8 cellular contexts compared by ENCODE assay signal in the genomic region with DNA sequence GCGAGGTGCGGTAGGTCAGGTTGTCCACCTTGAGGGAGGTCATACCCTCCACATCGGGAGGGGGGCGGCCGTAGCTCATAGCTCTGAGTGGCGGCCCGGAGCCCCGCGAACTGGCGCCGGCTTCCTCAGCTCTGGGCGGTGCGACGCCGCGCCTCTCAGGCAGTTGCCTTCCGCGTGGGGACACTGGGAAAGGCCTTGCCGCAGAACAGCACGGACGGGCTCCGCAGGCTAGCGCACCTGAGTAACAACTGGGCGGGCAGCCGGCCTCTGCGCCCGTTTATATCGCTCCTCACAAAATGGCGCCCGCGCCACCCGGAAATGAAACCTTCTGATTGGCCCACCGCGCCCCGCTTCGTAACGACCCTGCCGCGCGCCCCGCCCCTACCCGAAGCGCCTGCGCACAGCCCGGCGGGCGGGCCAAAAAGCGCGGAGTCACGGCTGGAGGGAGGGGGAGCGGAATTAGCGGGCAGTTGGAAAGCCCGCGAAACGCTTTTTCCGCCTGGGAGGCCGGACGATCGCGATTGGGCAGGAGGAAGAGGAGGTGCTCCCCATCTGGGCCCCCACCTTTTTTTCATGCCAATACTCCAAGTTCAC. TPM values are rescaled to one million over a fixed set of nuclear protein-coding genes. Genes with fewer than 3 reads are reported as not detected.
DNase-seq lines count a peak whose midpoint lies in the region; ATAC-seq and TF ChIP-seq lines count a peak whose summit lies in the region.

Gene SRSF2 (minus strand): TSS at position 250 of the 594 bp plus-strand sequence. CDS start 171 bp downstream, at position 79.

- TF ChIP-seq EP300 in ovary (IDR thresholded peaks at IDR 0.05), result peak; percentile 67

- WGBS in ovary, 3 donors, result 0 to 1% (median 0%) methylated on average over 56 to 60 of the region's 60 CpGs
- 0 to 2% methylated on average over 19 to 21 of the region's 60 CpGs for WGBS in thyroid gland, 2 donors

- intact Hi-C loops in head of caudate nucleus (cut with DNase I), result loop anchor here (1.0 kb wide), 1 partner anchor 11 kb away; the partner anchor contains the start of genes JMJD6 and METTL23
- intact Hi-C loops in ovary (cut with DNase I), result no loop called here
- intact Hi-C loops in thyroid gland (cut with DNase I), result no loop called here

- POLR2A ChIA-PET in activated naive CD8-positive, alpha-beta T cell treated with anti-CD3 and anti-CD28 coated beads, Interleukin-2, amount 10 ng/mL, durations not matched to agents 7 days and 5 days (lab: Charles Lee), result interaction anchor here (0.5 to 5.2 kb wide), 17 partner anchors 11 to 1579 kb away, joined by 3 to 100 read pairs (median 5); partner anchors contain the start of genes JMJD6, METTL23 and SEC14L1

- H3K4me3 ChIP-seq in SU-DHL-6 (ENCODE audit: insufficient read depth, low read length, poor library complexity, severe bottlenecking), result peak within 1 kb of the TSS; percentile 99
- H3K4me3 ChIP-seq in ovary, result peak within 1 kb of the TSS; percentile 87
- H3K4me3 ChIP-seq in thyroid gland (replicated peaks in 1 of 3), result peak within 1 kb of the TSS; percentile 83 to 98 (median 94)

- H3K9ac ChIP-seq in SU-DHL-6 (ENCODE audit: low read length), result peak within 1 kb of the TSS; percentile 100

- H3K9me2 ChIP-seq in SU-DHL-6 (replicated peaks; ENCODE audit: insufficient read depth, low read length), result no peaks in the 10 kb centered on the region

- DNase-seq in NCI-H128 (lab: John Stamatoyannopoulos, UW; ENCODE audit: unreplicated experiment) (peak; percentile 90), head of caudate nucleus (peak; percentile 96 to 99 (median 98)), ovary (peak; percentile 98 to 99 (median 99)), thyroid gland (peak; percentile 98)
- peak; percentile 100 for DNase-seq in activated naive CD8-positive, alpha-beta T cell treated with anti-CD3 and anti-CD28 coated beads, Interleukin-2, amount 10 ng/mL, durations not matched to agents 7 days and 5 days

- ATAC-seq in HG02678 (IDR thresholded peaks at IDR 0.05; ENCODE audit: unreplicated experiment), result peak; percentile 67
- peak; percentile 74 for ATAC-seq in activated naive CD8-positive, alpha-beta T cell treated with anti-CD3 and anti-CD28 coated beads, Interleukin-2, amount 10 ng/mL, durations not matched to agents 7 days and 5 days (ENCODE audit: low read depth)

- peaks cover 66% of the 10 kb centered on the region for H3K79me2 ChIP-seq in SU-DHL-6 (ENCODE audit: insufficient read depth, low read length)

- no peaks in the 10 kb centered on the region for H3K27me3 Mint-ChIP-seq in activated naive CD8-positive, alpha-beta T cell treated with anti-CD3 and anti-CD28 coated beads, Interleukin-2, amount 10 ng/mL, durations not matched to agents 7 days and 5 days

- H3K4me1 ChIP-seq in ovary (ENCODE audit: insufficient read depth) (no peaks in the 10 kb centered on the region), thyroid gland (peaks cover 34 to 42% of the 10 kb centered on the region in 2 donors)

- H3K27me3 ChIP-seq in SU-DHL-6 (ENCODE audit: low read length), result no peaks in the 10 kb centered on the region
- H3K27me3 ChIP-seq in ovary, result no peaks in the 10 kb centered on the region
- H3K27me3 ChIP-seq in thyroid gland, result no peaks in the 10 kb centered on the region

- TF ChIP-seq POLR2A in GM10847 (IDR thresholded peaks at IDR 0.05; ENCODE audit: extremely low read depth, insufficient read length) (peak; percentile 100), ovary (IDR thresholded peaks at IDR 0.05) (peak; percentile 99), thyroid gland (IDR thresholded peaks at IDR 0.05) (peak; percentile 100)

- H3K9me3 Mint-ChIP-seq in activated naive CD8-positive, alpha-beta T cell treated with anti-CD3 and anti-CD28 coated beads, Interleukin-2, amount 10 ng/mL, durations not matched to agents 7 days and 5 days, result no peaks in the 10 kb centered on the region

- H2AFZ ChIP-seq in SU-DHL-6 (ENCODE audit: low read depth, low read length, severe bottlenecking), result peak within 1 kb of the TSS; percentile 77

- peak within 1 kb of the TSS; percentile 99 for H3K4me3 Mint-ChIP-seq in activated naive CD8-positive, alpha-beta T cell treated with anti-CD3 and anti-CD28 coated beads, Interleukin-2, amount 10 ng/mL, durations not matched to agents 7 days and 5 days

- peaks cover 19% of the 10 kb centered on the region for H4K20me1 ChIP-seq in SU-DHL-6 (ENCODE audit: low read depth, low read length)

- H3K27ac Mint-ChIP-seq in activated naive CD8-positive, alpha-beta T cell treated with anti-CD3 and anti-CD28 coated beads, Interleukin-2, amount 10 ng/mL, durations not matched to agents 7 days and 5 days, result peak within 1 kb of the TSS; percentile 99

- H3K9me3 ChIP-seq in SU-DHL-6 (ENCODE audit: insufficient read depth, low read length) (no peaks in the 10 kb centered on the region), ovary (no peaks in the 10 kb centered on the region), thyroid gland (no peaks in the 10 kb centered on the region)

- H3K36me3 ChIP-seq in SU-DHL-6 (ENCODE audit: low read length) (peaks cover 48% of the 10 kb centered on the region), ovary (no peaks in the 10 kb centered on the region), thyroid gland (peaks cover 23 to 36% of the 10 kb centered on the region in 2 donors)

- peaks cover 41% of the 10 kb centered on the region for H3F3A ChIP-seq in SU-DHL-6 (ENCODE audit: insufficient read depth)

- peaks cover 41% of the 10 kb centered on the region for H3K36me3 Mint-ChIP-seq in activated naive CD8-positive, alpha-beta T cell treated with anti-CD3 and anti-CD28 coated beads, Interleukin-2, amount 10 ng/mL, durations not matched to agents 7 days and 5 days

- peak within 1 kb of the TSS; percentile 98 for H3K4me2 ChIP-seq in SU-DHL-6 (ENCODE audit: low read depth, low read length, poor library complexity, severe bottlenecking)

- H3K4me1 Mint-ChIP-seq in activated naive CD8-positive, alpha-beta T cell treated with anti-CD3 and anti-CD28 coated beads, Interleukin-2, amount 10 ng/mL, durations not matched to agents 7 days and 5 days, result peaks cover 42% of the 10 kb centered on the region

- TF ChIP-seq CTCF in SU-DHL-6 (IDR thresholded peaks at IDR 0.05; ENCODE audit: insufficient read depth, low read length, poor library complexity, severe bottlenecking), result no peak
- peak in 1 of 3 donors; percentile 17 for TF ChIP-seq CTCF in ovary (IDR thresholded peaks at IDR 0.05)
- peak in 1 of 6 experiments; percentile 6 for TF ChIP-seq CTCF in thyroid gland (IDR thresholded peaks at IDR 0.05)

- H3K27ac ChIP-seq in SU-DHL-6 (ENCODE audit: low read depth, low read length) (peak within 1 kb of the TSS; percentile 94), ovary (peak within 1 kb of the TSS; percentile 97 to 99), thyroid gland (peak within 1 kb of the TSS; percentile 96 to 99 (median 97))

RNA-seq across cellular contexts. Expression of gene SRSF2, which starts in this region (rescaled TPM):
- total RNA-seq in activated naive CD8-positive, alpha-beta T cell treated with anti-CD3 and anti-CD28 coated beads, Interleukin-2, amount 10 ng/mL, durations not matched to agents 7 days and 5 days, result 100 to 1,000 TPM; 376 to 384 TPM
- total RNA-seq in ovary (100 to 1,000 TPM; 149 to 245 (median 174) TPM), thyroid gland (100 to 1,000 TPM; 269 to 614 (median 400) TPM)
- 100 to 1,000 TPM; 126 to 152 TPM for polyA plus RNA-seq in ovary

Comparison
In these comparisons a context has a peak if more than half of its experiments do, and no peak if none do; other contexts are left out.
1. Peak in every context shown above with its lines: DNase-seq, ATAC-seq, H3K4me3 ChIP-seq and H3K27ac ChIP-seq.